Comparison of ENCODE assay signal across 1 cellular context in the genomic region with DNA sequence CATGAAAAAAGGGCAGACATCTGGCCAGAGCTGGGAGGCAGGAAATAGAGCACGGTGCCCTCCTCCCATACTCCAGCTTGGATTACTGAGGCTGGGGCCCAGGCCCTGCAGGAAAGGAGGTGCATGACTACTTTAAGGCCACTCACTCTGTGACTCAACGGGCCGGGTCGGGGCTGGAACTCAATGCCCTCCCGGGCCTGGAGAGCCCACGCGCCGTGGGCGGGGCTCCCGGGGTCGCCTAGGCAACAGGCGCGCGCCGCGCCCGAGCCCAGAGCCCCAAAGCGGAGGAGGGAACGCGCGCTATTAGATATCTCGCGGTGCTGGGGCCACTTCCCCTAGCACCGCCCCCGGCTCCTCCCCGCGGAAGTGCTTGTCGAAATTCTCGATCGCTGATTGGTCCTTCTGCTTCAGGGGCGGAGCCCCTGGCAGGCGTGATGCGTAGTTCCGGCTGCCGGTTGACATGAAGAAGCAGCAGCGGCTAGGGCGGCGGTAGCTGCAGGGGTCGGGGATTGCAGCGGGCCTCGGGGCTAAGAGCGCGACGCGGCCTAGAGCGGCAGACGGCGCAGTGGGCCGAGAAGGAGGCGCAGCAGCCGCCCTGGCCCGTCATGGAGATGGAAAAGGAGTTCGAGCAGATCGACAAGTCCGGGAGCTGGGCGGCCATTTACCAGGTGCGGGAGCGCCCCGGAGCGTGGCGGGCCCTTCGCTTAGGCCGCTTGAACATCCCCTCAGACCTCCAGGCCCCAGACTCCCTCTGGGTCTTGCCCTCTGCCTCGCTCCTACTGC.
TF ChIP-seq lines count a peak whose summit lies in the region.

A gene (plus strand): TSS at position 461 of the 783 bp plus-strand sequence. CDS start 145 bp downstream, at position 606.

TF ChIP-seq in GM12878, 131 proteins besides CTCF, POLR2A, EP300 and RAD21 (continued from another document and continues in another):
- TF ChIP-seq TCF12 (IDR thresholded peaks at IDR 0.05; ENCODE audit: low read depth, low read length) (peak; percentile 35; the same call in 1 of the 2 replicates), KLF5 (IDR thresholded peaks at IDR 0.05; ENCODE audit: partially characterized antibody) (peak; percentile 55), RB1 (IDR thresholded peaks at IDR 0.05; ENCODE audit: borderline replicate concordance) (0 out of 2 replicates have a peak, but pooled peaks have one; percentile 53), EZH2 (IDR thresholded peaks at IDR 0.05; ENCODE audit: borderline replicate concordance, control insufficient read depth, low read depth, low read length) (no peak), SREBF1 (IDR thresholded peaks at IDR 0.05; ENCODE audit: low read length) (no peak), SMARCA5 (IDR thresholded peaks at IDR 0.05) (peak; percentile 33; the same call in 1 of the 2 replicates), CHD1 (IDR thresholded peaks at IDR 0.05; ENCODE audit: low read depth, low read length) (no peak), RBBP5 (conservative IDR thresholded peaks at IDR 0.05) (no peak), TBL1XR1 (IDR thresholded peaks at IDR 0.05; ENCODE audit: low read depth, low read length) (peak; percentile 50; the same call in 1 of the 2 replicates), RCOR1 (conservative IDR thresholded peaks at IDR 0.05; ENCODE audit: low read depth, low read length) (0 out of 2 replicates have a peak, but pooled peaks have one; percentile 85), ZZZ3 (IDR thresholded peaks at IDR 0.05; ENCODE audit: control insufficient read depth, insufficient read length, low read depth) (no peak), YY1 (IDR thresholded peaks at IDR 0.05; ENCODE audit: low read depth, low read length) (peak; percentile 87), KDM1A (IDR thresholded peaks at IDR 0.05; ENCODE audit: borderline replicate concordance) (no peak), NR2F1 (conservative IDR thresholded peaks at IDR 0.05) (peak; percentile 60; the same call in 1 of the 2 replicates), MXI1 (IDR thresholded peaks at IDR 0.05; ENCODE audit: low read depth, low read length) (peak; percentile 95), BRCA1 (IDR thresholded peaks at IDR 0.05; ENCODE audit: low read depth, low read length) (peak; percentile 76), IRF4 (IDR thresholded peaks at IDR 0.05; ENCODE audit: low read depth, low read length) (no peak), CBFB (IDR thresholded peaks at IDR 0.05; ENCODE audit: low read depth) (no peak), NBN (IDR thresholded peaks at IDR 0.05) (peak; percentile 13; the same call in 1 of the 2 replicates), PAX5 (IDR thresholded peaks at IDR 0.05; ENCODE audit: borderline replicate concordance, low read depth, low read length) (peak; percentile 95), CHD2 (IDR thresholded peaks at IDR 0.05; ENCODE audit: borderline replicate concordance, low read depth, low read length) (peak; percentile 98), SREBF2 (IDR thresholded peaks at IDR 0.05; ENCODE audit: low read length) (no peak), MYB (IDR thresholded peaks at IDR 0.05; ENCODE audit: borderline replicate concordance, low read depth, low read length) (no peak), TCF3 (IDR thresholded peaks at IDR 0.05; ENCODE audit: borderline replicate concordance, insufficient read depth, low read depth, low read length) (peak; percentile 78; the same call in 1 of the 2 replicates), MEF2A (IDR thresholded peaks at IDR 0.05; ENCODE audit: insufficient read depth, low read depth, low read length) (0 out of 2 replicates have a peak, but pooled peaks have one; percentile 32)
- TF ChIP-seq, protein P1, sequence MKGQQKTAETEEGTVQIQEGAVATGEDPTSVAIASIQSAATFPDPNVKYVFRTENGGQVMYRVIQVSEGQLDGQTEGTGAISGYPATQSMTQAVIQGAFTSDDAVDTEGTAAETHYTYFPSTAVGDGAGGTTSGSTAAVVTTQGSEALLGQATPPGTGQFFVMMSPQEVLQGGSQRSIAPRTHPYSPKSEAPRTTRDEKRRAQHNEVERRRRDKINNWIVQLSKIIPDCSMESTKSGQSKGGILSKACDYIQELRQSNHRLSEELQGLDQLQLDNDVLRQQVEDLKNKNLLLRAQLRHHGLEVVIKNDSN (IDR thresholded peaks at IDR 0.05; ENCODE audit: borderline replicate concordance, extremely low read length, insufficient read depth, low read depth, low read length), result no peak
- TF ChIP-seq, protein P2, sequence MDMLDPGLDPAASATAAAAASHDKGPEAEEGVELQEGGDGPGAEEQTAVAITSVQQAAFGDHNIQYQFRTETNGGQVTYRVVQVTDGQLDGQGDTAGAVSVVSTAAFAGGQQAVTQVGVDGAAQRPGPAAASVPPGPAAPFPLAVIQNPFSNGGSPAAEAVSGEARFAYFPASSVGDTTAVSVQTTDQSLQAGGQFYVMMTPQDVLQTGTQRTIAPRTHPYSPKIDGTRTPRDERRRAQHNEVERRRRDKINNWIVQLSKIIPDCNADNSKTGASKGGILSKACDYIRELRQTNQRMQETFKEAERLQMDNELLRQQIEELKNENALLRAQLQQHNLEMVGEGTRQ (IDR thresholded peaks at IDR 0.05; ENCODE audit: borderline replicate concordance, low read depth, low read length), result no peak
- TF ChIP-seq, protein P3, sequence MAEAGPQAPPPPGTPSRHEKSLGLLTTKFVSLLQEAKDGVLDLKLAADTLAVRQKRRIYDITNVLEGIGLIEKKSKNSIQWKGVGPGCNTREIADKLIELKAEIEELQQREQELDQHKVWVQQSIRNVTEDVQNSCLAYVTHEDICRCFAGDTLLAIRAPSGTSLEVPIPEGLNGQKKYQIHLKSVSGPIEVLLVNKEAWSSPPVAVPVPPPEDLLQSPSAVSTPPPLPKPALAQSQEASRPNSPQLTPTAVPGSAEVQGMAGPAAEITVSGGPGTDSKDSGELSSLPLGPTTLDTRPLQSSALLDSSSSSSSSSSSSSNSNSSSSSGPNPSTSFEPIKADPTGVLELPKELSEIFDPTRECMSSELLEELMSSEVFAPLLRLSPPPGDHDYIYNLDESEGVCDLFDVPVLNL (IDR thresholded peaks at IDR 0.05; ENCODE audit: low read depth, low read length), result no peak
- TF ChIP-seq, protein P4, sequence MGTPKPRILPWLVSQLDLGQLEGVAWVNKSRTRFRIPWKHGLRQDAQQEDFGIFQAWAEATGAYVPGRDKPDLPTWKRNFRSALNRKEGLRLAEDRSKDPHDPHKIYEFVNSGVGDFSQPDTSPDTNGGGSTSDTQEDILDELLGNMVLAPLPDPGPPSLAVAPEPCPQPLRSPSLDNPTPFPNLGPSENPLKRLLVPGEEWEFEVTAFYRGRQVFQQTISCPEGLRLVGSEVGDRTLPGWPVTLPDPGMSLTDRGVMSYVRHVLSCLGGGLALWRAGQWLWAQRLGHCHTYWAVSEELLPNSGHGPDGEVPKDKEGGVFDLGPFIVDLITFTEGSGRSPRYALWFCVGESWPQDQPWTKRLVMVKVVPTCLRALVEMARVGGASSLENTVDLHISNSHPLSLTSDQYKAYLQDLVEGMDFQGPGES (IDR thresholded peaks at IDR 0.05), result no peak
- TF ChIP-seq, protein P5, sequence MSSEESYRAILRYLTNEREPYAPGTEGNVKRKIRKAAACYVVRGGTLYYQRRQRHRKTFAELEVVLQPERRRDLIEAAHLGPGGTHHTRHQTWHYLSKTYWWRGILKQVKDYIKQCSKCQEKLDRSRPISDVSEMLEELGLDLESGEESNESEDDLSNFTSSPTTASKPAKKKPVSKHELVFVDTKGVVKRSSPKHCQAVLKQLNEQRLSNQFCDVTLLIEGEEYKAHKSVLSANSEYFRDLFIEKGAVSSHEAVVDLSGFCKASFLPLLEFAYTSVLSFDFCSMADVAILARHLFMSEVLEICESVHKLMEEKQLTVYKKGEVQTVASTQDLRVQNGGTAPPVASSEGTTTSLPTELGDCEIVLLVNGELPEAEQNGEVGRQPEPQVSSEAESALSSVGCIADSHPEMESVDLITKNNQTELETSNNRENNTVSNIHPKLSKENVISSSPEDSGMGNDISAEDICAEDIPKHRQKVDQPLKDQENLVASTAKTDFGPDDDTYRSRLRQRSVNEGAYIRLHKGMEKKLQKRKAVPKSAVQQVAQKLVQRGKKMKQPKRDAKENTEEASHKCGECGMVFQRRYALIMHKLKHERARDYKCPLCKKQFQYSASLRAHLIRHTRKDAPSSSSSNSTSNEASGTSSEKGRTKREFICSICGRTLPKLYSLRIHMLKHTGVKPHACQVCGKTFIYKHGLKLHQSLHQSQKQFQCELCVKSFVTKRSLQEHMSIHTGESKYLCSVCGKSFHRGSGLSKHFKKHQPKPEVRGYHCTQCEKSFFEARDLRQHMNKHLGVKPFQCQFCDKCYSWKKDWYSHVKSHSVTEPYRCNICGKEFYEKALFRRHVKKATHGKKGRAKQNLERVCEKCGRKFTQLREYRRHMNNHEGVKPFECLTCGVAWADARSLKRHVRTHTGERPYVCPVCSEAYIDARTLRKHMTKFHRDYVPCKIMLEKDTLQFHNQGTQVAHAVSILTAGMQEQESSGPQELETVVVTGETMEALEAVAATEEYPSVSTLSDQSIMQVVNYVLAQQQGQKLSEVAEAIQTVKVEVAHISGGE (CRISPR knock-in tag; IDR thresholded peaks at IDR 0.05), result no peak
- TF ChIP-seq, protein P6, sequence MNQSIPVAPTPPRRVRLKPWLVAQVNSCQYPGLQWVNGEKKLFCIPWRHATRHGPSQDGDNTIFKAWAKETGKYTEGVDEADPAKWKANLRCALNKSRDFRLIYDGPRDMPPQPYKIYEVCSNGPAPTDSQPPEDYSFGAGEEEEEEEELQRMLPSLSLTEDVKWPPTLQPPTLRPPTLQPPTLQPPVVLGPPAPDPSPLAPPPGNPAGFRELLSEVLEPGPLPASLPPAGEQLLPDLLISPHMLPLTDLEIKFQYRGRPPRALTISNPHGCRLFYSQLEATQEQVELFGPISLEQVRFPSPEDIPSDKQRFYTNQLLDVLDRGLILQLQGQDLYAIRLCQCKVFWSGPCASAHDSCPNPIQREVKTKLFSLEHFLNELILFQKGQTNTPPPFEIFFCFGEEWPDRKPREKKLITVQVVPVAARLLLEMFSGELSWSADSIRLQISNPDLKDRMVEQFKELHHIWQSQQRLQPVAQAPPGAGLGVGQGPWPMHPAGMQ (IDR thresholded peaks at IDR 0.05; ENCODE audit: borderline replicate concordance), result no peak
- TF ChIP-seq, protein P7, sequence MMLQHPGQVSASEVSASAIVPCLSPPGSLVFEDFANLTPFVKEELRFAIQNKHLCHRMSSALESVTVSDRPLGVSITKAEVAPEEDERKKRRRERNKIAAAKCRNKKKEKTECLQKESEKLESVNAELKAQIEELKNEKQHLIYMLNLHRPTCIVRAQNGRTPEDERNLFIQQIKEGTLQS (IDR thresholded peaks at IDR 0.05; ENCODE audit: borderline replicate concordance, extremely low read depth, low read depth, low read length), result no peak
- TF ChIP-seq, protein P8, sequence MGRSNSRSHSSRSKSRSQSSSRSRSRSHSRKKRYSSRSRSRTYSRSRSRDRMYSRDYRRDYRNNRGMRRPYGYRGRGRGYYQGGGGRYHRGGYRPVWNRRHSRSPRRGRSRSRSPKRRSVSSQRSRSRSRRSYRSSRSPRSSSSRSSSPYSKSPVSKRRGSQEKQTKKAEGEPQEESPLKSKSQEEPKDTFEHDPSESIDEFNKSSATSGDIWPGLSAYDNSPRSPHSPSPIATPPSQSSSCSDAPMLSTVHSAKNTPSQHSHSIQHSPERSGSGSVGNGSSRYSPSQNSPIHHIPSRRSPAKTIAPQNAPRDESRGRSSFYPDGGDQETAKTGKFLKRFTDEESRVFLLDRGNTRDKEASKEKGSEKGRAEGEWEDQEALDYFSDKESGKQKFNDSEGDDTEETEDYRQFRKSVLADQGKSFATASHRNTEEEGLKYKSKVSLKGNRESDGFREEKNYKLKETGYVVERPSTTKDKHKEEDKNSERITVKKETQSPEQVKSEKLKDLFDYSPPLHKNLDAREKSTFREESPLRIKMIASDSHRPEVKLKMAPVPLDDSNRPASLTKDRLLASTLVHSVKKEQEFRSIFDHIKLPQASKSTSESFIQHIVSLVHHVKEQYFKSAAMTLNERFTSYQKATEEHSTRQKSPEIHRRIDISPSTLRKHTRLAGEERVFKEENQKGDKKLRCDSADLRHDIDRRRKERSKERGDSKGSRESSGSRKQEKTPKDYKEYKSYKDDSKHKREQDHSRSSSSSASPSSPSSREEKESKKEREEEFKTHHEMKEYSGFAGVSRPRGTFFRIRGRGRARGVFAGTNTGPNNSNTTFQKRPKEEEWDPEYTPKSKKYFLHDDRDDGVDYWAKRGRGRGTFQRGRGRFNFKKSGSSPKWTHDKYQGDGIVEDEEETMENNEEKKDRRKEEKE (IDR thresholded peaks at IDR 0.05), result no peak
- TF ChIP-seq, protein P9, sequence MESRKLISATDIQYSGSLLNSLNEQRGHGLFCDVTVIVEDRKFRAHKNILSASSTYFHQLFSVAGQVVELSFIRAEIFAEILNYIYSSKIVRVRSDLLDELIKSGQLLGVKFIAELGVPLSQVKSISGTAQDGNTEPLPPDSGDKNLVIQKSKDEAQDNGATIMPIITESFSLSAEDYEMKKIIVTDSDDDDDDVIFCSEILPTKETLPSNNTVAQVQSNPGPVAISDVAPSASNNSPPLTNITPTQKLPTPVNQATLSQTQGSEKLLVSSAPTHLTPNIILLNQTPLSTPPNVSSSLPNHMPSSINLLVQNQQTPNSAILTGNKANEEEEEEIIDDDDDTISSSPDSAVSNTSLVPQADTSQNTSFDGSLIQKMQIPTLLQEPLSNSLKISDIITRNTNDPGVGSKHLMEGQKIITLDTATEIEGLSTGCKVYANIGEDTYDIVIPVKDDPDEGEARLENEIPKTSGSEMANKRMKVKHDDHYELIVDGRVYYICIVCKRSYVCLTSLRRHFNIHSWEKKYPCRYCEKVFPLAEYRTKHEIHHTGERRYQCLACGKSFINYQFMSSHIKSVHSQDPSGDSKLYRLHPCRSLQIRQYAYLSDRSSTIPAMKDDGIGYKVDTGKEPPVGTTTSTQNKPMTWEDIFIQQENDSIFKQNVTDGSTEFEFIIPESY (IDR thresholded peaks at IDR 0.05), result no peak
